Comparison of ENCODE assay signal across 15 cellular contexts in genomic region chr6:137494967-137495595, GRCh38. TPM values are rescaled to one million over a fixed set of nuclear protein-coding genes. Genes with fewer than 3 reads are reported as not detected.
DNase-seq lines count a peak whose midpoint lies in the region; ATAC-seq, FAIRE-seq and TF ChIP-seq lines count a peak whose summit lies in the region.
"Had no signal": no experiment of that assay in that cellular context is flagged by ENCODE, and none has a peak within 500 bp of the region (broad histone marks: within the 10 kb centered on the region; RNA-seq: fewer than 3 reads in every experiment).

No MANE protein-coding gene starts in this region.

- TF ChIP-seq CTCF in A549 (IDR thresholded peaks at IDR 0.05) = no peak

- no peak for FAIRE-seq in A549 (lab: Jason Lieb, UNC)

- TF ChIP-seq POLR2A in A549 (IDR thresholded peaks at IDR 0.05; ENCODE audit: low read length) = no peak

- no peak overlapping the region for H3K4me2 ChIP-seq in A549

- no peak for ATAC-seq in A549
- ATAC-seq in GM19351 (IDR thresholded peaks at IDR 0.05; ENCODE audit: unreplicated experiment) = no peak
- ATAC-seq in GM21723 (IDR thresholded peaks at IDR 0.05; ENCODE audit: unreplicated experiment) = no peak
- ATAC-seq: PC-3 had no signal

- no peak for TF ChIP-seq EP300 in A549 (IDR thresholded peaks at IDR 0.05)

- POLR2A ChIA-PET in A549 (lab: Yijun Ruan, JAX) = no interaction called here

- peaks cover 26% of the 10 kb centered on the region for H3K4me1 Mint-ChIP-seq in activated T-helper 1 cell treated with anti-CD3 and anti-CD28 coated beads, Interleukin-12 subunit alpha, Interleukin-12 subunit beta, Interleukin-2, Interleukin-4 antibody, amounts not matched to agents 30 ng/mL and 10 ng/mL and 1 ng/mL, durations not matched to agents 14 hours and 24 hours and 36 hours (ENCODE audit: low read depth)

- no peak for TF ChIP-seq RAD21 in A549 (conservative IDR thresholded peaks at IDR 0.05 in 1 of 2, IDR thresholded peaks at IDR 0.05 in 1 of 2)

- intact Hi-C loops in activated T-helper 1 cell treated with anti-CD3 and anti-CD28 coated beads, Interleukin-12 subunit alpha, Interleukin-12 subunit beta, Interleukin-2, Interleukin-4 antibody, amounts not matched to agents 30 ng/mL and 10 ng/mL and 1 ng/mL, durations not matched to agents 14 hours and 24 hours and 36 hours (cut with micrococcal nuclease) = loop anchor here (2.0 to 5.0 kb wide), 2 partner anchors 147 to 614 kb away; no protein-coding TSS in a partner anchor

- 61% methylated on average over 21 of the region's 32 CpGs for WGBS in A549 (ENCODE audit: missing lambda C conversion rate)

- peak overlapping the region; percentile 57 for H3K27ac Mint-ChIP-seq in activated T-helper 1 cell treated with anti-CD3 and anti-CD28 coated beads, Interleukin-12 subunit alpha, Interleukin-12 subunit beta, Interleukin-2, Interleukin-4 antibody, amounts not matched to agents 30 ng/mL and 10 ng/mL and 1 ng/mL, durations not matched to agents 14 hours and 24 hours and 36 hours

- no peak overlapping the region for H3K27ac ChIP-seq in A549
- no peak overlapping the region for H3K27ac ChIP-seq in substantia nigra (ENCODE audit: low read depth, low read length, poor library complexity, severe bottlenecking)
- H3K27ac ChIP-seq: cardiac muscle cell, esophagus squamous epithelium, neutrophil had no signal

- H3K36me3 Mint-ChIP-seq in activated T-helper 1 cell treated with anti-CD3 and anti-CD28 coated beads, Interleukin-12 subunit alpha, Interleukin-12 subunit beta, Interleukin-2, Interleukin-4 antibody, amounts not matched to agents 30 ng/mL and 10 ng/mL and 1 ng/mL, durations not matched to agents 14 hours and 24 hours and 36 hours (ENCODE audit: low read depth) = peaks cover 7% of the 10 kb centered on the region

- peaks cover 86% of the 10 kb centered on the region for H3K27me3 Mint-ChIP-seq in activated T-helper 1 cell treated with anti-CD3 and anti-CD28 coated beads, Interleukin-12 subunit alpha, Interleukin-12 subunit beta, Interleukin-2, Interleukin-4 antibody, amounts not matched to agents 30 ng/mL and 10 ng/mL and 1 ng/mL, durations not matched to agents 14 hours and 24 hours and 36 hours (ENCODE audit: insufficient read depth)

- H3K9me3 ChIP-seq in A549 = no peaks in the 10 kb centered on the region
- H3K9me3 ChIP-seq: esophagus squamous epithelium, neutrophil had no signal

- H3K9me3 Mint-ChIP-seq in activated T-helper 1 cell treated with anti-CD3 and anti-CD28 coated beads, Interleukin-12 subunit alpha, Interleukin-12 subunit beta, Interleukin-2, Interleukin-4 antibody, amounts not matched to agents 30 ng/mL and 10 ng/mL and 1 ng/mL, durations not matched to agents 14 hours and 24 hours and 36 hours = no peaks in the 10 kb centered on the region

- CTCF ChIA-PET in A549 (lab: Yijun Ruan, JAX) = interaction anchor here (0.5 kb wide), 1 partner anchor 154 kb away, joined by 3 read pairs; no protein-coding TSS in a partner anchor

- peak overlapping the region; percentile 45 for H3K4me3 Mint-ChIP-seq in activated T-helper 1 cell treated with anti-CD3 and anti-CD28 coated beads, Interleukin-12 subunit alpha, Interleukin-12 subunit beta, Interleukin-2, Interleukin-4 antibody, amounts not matched to agents 30 ng/mL and 10 ng/mL and 1 ng/mL, durations not matched to agents 14 hours and 24 hours and 36 hours

- no peak for DNase-seq in A549 (ENCODE audit: low read depth in 1 of 2, low spot score in 1 of 2)
- DNase-seq in D341Med (ENCODE audit: low spot score) = peak; percentile 50
- no peak for DNase-seq in activated T-helper 1 cell treated with anti-CD3 and anti-CD28 coated beads, Interleukin-12 subunit alpha, Interleukin-12 subunit beta, Interleukin-2, Interleukin-4 antibody, amounts not matched to agents 30 ng/mL and 10 ng/mL and 1 ng/mL, durations not matched to agents 14 hours and 24 hours and 36 hours (ENCODE audit: low spot score)
- peak; percentile 34 for DNase-seq in iPS-NIHi11 (ENCODE audit: low spot score)
- no peak for DNase-seq in EL
- no peak for DNase-seq in substantia nigra (lab: John Stamatoyannopoulos, UW)
- DNase-seq: esophagus squamous epithelium, NCI-H187 treated with DMSO at 0.1 percent for 48 hours, PC-3 had no signal

- no peak overlapping the region for H3K4me3 ChIP-seq in A549
- H3K4me3 ChIP-seq: cardiac muscle cell had no signal

- no peaks in the 10 kb centered on the region for H3K4me1 ChIP-seq in A549

TF ChIP-seq in A549, 52 proteins besides CTCF, POLR2A, EP300 and RAD21:
- TF ChIP-seq PHF8 (IDR thresholded peaks at IDR 0.05; ENCODE audit: borderline replicate concordance, low read depth) = no peak
- TF ChIP-seq REST (IDR thresholded peaks at IDR 0.05) = no peak
- TF ChIP-seq RNF2 (IDR thresholded peaks at IDR 0.05; ENCODE audit: borderline replicate concordance, low read depth) = peak; percentile 28; the same call in 1 of the 2 replicates
- no peak for TF ChIP-seq NPAS2 (CRISPR knock-in tag; IDR thresholded peaks at IDR 0.05; ENCODE audit: borderline replicate concordance)
- no peak for TF ChIP-seq HES2 (IDR thresholded peaks at IDR 0.05)
- TF ChIP-seq SMC3 (IDR thresholded peaks at IDR 0.05) = no peak
- no peak for TF ChIP-seq FOXS1 (CRISPR knock-in tag; IDR thresholded peaks at IDR 0.05)
- no peak for TF ChIP-seq NR3C1 (IDR thresholded peaks at IDR 0.05)

RNA-seq across cellular contexts. Expression of gene OLIG3, which starts 0.9 kb away (rescaled TPM):
- polyA plus RNA-seq in A549 (2011; rRNA removed) (not detected in 2 replicates), A549 (2017; fragmentation: RNase III; extraction: RNeasy Plus Mini Kit Qiagen cat#74134 plus additional on column Dnase treatment) (not detected in 3 replicates)
- polyA plus RNA-seq in A549 (2012; cell fraction: cytosol; rRNA removed) = not detected in 2 replicates
- polyA plus RNA-seq in A549 (2012; cell fraction: nucleus; rRNA removed) = not detected in 2 replicates
- not detected in 2 replicates for polyA minus RNA-seq in A549 (2011; rRNA and poly(A)+ RNA removed)
- not detected in 2 replicates for total RNA-seq in activated T-helper 1 cell treated with anti-CD3 and anti-CD28 coated beads, Interleukin-12 subunit alpha, Interleukin-12 subunit beta, Interleukin-2, Interleukin-4 antibody, amounts not matched to agents 30 ng/mL and 10 ng/mL and 1 ng/mL, durations not matched to agents 14 hours and 24 hours and 36 hours
- total RNA-seq: cardiac muscle cell; esophagus squamous epithelium; kidney epithelial cell; PC-3; T-helper 2 cell treated with Interferon-gamma antibody and Interleukin-4, amounts not matched to agents 100 ng/mL and 5 ng/mL, for 36 hours had no signal
- polyA plus RNA-seq: cardiac muscle cell had no signal

Comparison
In these comparisons a context has a peak if more than half of its experiments do, and no peak if none do; other contexts are left out.
1. DNase-seq: peak in D341Med (single experiment) and iPS-NIHi11 (single experiment); none in A549 (0 of 2), activated T-helper 1 cell treated with anti-CD3 and anti-CD28 coated beads, Interleukin-12 subunit alpha, Interleukin-12 subunit beta, Interleukin-2, Interleukin-4 antibody, amounts not matched to agents 30 ng/mL and 10 ng/mL and 1 ng/mL, durations not matched to agents 14 hours and 24 hours and 36 hours (single experiment), EL (single experiment) and substantia nigra (0 of 49).